ENCODE assay signal across 1 cellular context in the genomic region with DNA sequence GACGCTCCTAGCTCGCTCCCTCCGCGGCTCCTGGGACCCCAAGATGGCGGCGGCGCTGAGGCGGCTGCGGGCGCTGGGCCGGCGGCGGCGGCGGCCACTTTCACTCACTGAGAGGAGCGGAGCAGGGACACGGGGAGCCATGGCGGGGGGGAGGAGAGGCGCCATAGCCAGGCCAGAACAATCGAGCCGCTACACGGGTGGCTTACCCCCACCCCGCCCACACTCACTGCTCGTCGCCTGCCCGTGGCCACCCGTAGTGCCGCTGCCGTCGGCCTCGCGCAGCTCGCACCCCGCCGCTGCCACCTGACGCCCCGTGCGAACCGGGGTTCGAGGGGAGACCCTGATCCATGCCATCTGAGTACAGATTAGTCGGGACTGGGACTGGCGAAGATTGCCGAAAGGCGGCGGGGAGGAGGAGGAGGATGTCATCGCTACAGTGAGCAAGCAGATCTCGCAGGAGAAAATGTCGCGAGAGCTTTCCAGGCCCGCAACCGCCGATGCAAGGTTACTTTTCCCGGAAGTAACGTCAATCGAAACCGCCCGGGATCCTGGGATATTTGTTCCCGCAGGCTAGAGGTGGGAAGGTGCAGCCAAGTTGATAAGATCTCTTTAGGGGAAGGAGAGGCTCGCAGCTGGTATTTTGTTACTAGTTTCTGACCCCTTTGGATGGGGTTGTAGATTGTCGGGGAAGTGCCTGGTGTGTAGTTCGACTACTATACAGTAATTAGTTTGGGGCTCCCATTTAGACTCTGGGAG.
TF ChIP-seq lines count a peak whose summit lies in the region.

A gene with protein sequence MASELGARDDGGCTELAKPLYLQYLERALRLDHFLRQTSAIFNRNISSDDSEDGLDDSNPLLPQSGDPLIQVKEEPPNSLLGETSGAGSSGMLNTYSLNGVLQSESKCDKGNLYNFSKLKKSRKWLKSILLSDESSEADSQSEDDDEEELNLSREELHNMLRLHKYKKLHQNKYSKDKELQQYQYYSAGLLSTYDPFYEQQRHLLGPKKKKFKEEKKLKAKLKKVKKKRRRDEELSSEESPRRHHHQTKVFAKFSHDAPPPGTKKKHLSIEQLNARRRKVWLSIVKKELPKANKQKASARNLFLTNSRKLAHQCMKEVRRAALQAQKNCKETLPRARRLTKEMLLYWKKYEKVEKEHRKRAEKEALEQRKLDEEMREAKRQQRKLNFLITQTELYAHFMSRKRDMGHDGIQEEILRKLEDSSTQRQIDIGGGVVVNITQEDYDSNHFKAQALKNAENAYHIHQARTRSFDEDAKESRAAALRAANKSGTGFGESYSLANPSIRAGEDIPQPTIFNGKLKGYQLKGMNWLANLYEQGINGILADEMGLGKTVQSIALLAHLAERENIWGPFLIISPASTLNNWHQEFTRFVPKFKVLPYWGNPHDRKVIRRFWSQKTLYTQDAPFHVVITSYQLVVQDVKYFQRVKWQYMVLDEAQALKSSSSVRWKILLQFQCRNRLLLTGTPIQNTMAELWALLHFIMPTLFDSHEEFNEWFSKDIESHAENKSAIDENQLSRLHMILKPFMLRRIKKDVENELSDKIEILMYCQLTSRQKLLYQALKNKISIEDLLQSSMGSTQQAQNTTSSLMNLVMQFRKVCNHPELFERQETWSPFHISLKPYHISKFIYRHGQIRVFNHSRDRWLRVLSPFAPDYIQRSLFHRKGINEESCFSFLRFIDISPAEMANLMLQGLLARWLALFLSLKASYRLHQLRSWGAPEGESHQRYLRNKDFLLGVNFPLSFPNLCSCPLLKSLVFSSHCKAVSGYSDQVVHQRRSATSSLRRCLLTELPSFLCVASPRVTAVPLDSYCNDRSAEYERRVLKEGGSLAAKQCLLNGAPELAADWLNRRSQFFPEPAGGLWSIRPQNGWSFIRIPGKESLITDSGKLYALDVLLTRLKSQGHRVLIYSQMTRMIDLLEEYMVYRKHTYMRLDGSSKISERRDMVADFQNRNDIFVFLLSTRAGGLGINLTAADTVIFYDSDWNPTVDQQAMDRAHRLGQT (N-terminal part only) (minus strand): TSS at position 165 of the 756 bp plus-strand sequence. CDS start 19,970 bp downstream, outside the sequence.

TF ChIP-seq in K562, 482 proteins besides CTCF, POLR2A, EP300 and RAD21 (continued from another document and continues in another):
- TF ChIP-seq, protein P1, sequence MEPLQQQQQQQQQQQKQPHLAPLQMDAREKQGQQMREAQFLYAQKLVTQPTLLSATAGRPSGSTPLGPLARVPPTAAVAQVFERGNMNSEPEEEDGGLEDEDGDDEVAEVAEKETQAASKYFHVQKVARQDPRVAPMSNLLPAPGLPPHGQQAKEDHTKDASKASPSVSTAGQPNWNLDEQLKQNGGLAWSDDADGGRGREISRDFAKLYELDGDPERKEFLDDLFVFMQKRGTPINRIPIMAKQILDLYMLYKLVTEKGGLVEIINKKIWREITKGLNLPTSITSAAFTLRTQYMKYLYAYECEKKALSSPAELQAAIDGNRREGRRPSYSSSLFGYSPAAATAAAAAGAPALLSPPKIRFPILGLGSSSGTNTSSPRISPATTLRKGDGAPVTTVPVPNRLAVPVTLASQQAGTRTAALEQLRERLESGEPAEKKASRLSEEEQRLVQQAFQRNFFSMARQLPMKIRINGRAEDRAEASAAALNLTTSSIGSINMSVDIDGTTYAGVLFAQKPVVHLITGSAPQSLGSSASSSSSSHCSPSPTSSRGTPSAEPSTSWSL (CRISPR knock-in tag; IDR thresholded peaks at IDR 0.05; ENCODE audit: borderline replicate concordance) = 0 out of 2 replicates have a peak, but pooled peaks have one; percentile 43
- peak; percentile 70 to 95 (median 90) for TF ChIP-seq YY1 (IDR thresholded peaks at IDR 0.05; ENCODE audit: borderline replicate concordance in 1 of 3, control insufficient read depth in 1 of 3, extremely low read depth in 1 of 3, insufficient read depth in 3 of 3, insufficient read length in 1 of 3, insufficient replicate concordance in 2 of 3, low read depth in 1 of 3, low read length in 2 of 3)
- TF ChIP-seq MTF1 (CRISPR knock-in tag; IDR thresholded peaks at IDR 0.05; ENCODE audit: borderline replicate concordance) = no peak
- peak; percentile 85 for TF ChIP-seq ZFP91 (CRISPR knock-in tag; IDR thresholded peaks at IDR 0.05)
- peak; percentile 35; the same call in 1 of the 2 replicates for TF ChIP-seq NFIC (IDR thresholded peaks at IDR 0.05)
- TF ChIP-seq ZNF408 (CRISPR knock-in tag; IDR thresholded peaks at IDR 0.05; ENCODE audit: low read depth) = no peak
- 0 out of 2 replicates have a peak, but pooled peaks have one; percentile 60 for TF ChIP-seq MTA3 (IDR thresholded peaks at IDR 0.05; ENCODE audit: borderline replicate concordance)
- TF ChIP-seq, protein P2, sequence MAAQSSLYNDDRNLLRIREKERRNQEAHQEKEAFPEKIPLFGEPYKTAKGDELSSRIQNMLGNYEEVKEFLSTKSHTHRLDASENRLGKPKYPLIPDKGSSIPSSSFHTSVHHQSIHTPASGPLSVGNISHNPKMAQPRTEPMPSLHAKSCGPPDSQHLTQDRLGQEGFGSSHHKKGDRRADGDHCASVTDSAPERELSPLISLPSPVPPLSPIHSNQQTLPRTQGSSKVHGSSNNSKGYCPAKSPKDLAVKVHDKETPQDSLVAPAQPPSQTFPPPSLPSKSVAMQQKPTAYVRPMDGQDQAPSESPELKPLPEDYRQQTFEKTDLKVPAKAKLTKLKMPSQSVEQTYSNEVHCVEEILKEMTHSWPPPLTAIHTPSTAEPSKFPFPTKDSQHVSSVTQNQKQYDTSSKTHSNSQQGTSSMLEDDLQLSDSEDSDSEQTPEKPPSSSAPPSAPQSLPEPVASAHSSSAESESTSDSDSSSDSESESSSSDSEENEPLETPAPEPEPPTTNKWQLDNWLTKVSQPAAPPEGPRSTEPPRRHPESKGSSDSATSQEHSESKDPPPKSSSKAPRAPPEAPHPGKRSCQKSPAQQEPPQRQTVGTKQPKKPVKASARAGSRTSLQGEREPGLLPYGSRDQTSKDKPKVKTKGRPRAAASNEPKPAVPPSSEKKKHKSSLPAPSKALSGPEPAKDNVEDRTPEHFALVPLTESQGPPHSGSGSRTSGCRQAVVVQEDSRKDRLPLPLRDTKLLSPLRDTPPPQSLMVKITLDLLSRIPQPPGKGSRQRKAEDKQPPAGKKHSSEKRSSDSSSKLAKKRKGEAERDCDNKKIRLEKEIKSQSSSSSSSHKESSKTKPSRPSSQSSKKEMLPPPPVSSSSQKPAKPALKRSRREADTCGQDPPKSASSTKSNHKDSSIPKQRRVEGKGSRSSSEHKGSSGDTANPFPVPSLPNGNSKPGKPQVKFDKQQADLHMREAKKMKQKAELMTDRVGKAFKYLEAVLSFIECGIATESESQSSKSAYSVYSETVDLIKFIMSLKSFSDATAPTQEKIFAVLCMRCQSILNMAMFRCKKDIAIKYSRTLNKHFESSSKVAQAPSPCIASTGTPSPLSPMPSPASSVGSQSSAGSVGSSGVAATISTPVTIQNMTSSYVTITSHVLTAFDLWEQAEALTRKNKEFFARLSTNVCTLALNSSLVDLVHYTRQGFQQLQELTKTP (IDR thresholded peaks at IDR 0.05; ENCODE audit: low read depth in 1 of 2, partially characterized antibody in 2 of 2) = peak in 1 of 2 experiments; percentile 77
- TF ChIP-seq, protein P3, sequence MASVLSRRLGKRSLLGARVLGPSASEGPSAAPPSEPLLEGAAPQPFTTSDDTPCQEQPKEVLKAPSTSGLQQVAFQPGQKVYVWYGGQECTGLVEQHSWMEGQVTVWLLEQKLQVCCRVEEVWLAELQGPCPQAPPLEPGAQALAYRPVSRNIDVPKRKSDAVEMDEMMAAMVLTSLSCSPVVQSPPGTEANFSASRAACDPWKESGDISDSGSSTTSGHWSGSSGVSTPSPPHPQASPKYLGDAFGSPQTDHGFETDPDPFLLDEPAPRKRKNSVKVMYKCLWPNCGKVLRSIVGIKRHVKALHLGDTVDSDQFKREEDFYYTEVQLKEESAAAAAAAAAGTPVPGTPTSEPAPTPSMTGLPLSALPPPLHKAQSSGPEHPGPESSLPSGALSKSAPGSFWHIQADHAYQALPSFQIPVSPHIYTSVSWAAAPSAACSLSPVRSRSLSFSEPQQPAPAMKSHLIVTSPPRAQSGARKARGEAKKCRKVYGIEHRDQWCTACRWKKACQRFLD (CRISPR knock-in tag; IDR thresholded peaks at IDR 0.05) = no peak
- TF ChIP-seq, protein P4, sequence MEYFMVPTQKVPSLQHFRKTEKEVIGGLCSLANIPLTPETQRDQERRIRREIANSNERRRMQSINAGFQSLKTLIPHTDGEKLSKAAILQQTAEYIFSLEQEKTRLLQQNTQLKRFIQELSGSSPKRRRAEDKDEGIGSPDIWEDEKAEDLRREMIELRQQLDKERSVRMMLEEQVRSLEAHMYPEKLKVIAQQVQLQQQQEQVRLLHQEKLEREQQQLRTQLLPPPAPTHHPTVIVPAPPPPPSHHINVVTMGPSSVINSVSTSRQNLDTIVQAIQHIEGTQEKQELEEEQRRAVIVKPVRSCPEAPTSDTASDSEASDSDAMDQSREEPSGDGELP (CRISPR knock-in tag; IDR thresholded peaks at IDR 0.05; ENCODE audit: borderline replicate concordance) = peak; percentile 85
- TF ChIP-seq ZC3H4 (CRISPR knock-in tag; IDR thresholded peaks at IDR 0.05; ENCODE audit: borderline replicate concordance) = 0 out of 2 replicates have a peak, but pooled peaks have one; percentile 26
- TF ChIP-seq CEBPZ (IDR thresholded peaks at IDR 0.05; ENCODE audit: borderline replicate concordance, low read depth, low read length) = no peak
- TF ChIP-seq, protein P5, sequence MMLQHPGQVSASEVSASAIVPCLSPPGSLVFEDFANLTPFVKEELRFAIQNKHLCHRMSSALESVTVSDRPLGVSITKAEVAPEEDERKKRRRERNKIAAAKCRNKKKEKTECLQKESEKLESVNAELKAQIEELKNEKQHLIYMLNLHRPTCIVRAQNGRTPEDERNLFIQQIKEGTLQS (IDR thresholded peaks at IDR 0.05) = peak; percentile 78
- TF ChIP-seq, protein P5 (CRISPR knock-in tag; conservative IDR thresholded peaks at IDR 0.05) = peak; percentile 68
